In genomic region chr1:155254714-155255242, GRCh38 we compare ENCODE assay signal across 1 cellular context.
TF ChIP-seq lines count a peak whose summit lies in the region.

No MANE protein-coding gene starts in this region.

TF ChIP-seq in K562, 482 proteins besides CTCF, POLR2A, EP300 and RAD21:
- TF ChIP-seq HNRNPL (IDR thresholded peaks at IDR 0.05; ENCODE audit: low read depth, low read length) (peak; percentile 69; the same call in 1 of the 2 replicates), ZNF740 (CRISPR knock-in tag; IDR thresholded peaks at IDR 0.05) (0 out of 2 replicates have a peak, but pooled peaks have one; percentile 12), ZNF740 (tag; IDR thresholded peaks at IDR 0.05) (no peak), XRCC5 (IDR thresholded peaks at IDR 0.05; ENCODE audit: low read depth, low read length) (0 out of 2 replicates have a peak, but pooled peaks have one; percentile 2), KLF10 (CRISPR knock-in tag; IDR thresholded peaks at IDR 0.05) (no peak), RBM22 (IDR thresholded peaks at IDR 0.05; ENCODE audit: low read depth, low read length, poor library complexity, severe bottlenecking) (peak; percentile 8), CHD1 (IDR thresholded peaks at IDR 0.05; ENCODE audit: low read length) (peak; percentile 63), ZBTB7A (IDR thresholded peaks at IDR 0.05; ENCODE audit: borderline replicate concordance, control insufficient read depth, low read depth, low read length) (no peak), MTA3 (IDR thresholded peaks at IDR 0.05; ENCODE audit: borderline replicate concordance) (0 out of 2 replicates have a peak, but pooled peaks have one; percentile 3), ZNF263 (CRISPR knock-in tag; IDR thresholded peaks at IDR 0.05; ENCODE audit: borderline replicate concordance) (peak; percentile 46; the same call in 1 of the 2 replicates), MAX (CRISPR knock-in tag; IDR thresholded peaks at IDR 0.05) (0 out of 2 replicates have a peak, but pooled peaks have one; percentile 2), RBM34 (IDR thresholded peaks at IDR 0.05; ENCODE audit: borderline replicate concordance, insufficient read depth, low read length) (0 out of 2 replicates have a peak, but pooled peaks have one; percentile 11), CHCHD3 (CRISPR knock-in tag; IDR thresholded peaks at IDR 0.05) (no peak)
TF ChIP-seq in K562: peak in this region for 9.
